7 cellular contexts compared by ENCODE assay signal in the genomic region with DNA sequence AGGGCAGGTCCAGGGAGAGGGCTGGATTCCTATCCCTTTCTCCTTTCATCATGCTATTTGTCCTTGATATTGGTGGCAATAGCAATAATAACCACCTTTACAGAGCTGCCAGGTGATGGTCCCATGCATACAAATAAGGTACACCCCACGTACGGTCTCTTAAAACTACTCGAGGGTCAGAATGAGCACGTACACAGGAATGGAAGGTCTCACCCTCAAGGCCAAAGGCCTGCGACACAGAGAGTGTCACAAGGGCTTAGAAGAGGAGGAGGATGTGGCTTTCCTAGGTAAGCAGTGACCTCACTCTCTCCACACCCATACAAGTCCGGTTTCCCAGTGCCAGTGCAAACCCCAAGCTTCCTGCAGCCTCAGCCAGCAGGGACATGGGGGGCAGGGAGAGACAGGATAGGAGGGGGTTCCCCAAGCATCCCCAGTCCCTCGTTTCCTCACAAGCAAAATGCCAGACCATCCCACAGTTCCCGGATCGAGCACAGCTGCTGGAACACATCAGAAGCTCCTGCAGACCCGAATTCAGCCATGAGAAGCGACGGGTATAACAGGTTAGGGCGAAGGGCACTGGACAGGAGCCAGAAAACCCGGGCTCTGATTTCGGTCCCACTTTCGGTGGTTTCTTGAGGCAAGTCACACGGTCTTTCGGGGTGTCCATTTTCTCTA. TPM values are rescaled to one million over a fixed set of nuclear protein-coding genes. Genes with fewer than 3 reads are reported as not detected.
DNase-seq lines count a peak whose midpoint lies in the region; ATAC-seq and TF ChIP-seq lines count a peak whose summit lies in the region.

No MANE protein-coding gene starts in this region.

- ATAC-seq in HG02852 (IDR thresholded peaks at IDR 0.05; ENCODE audit: unreplicated experiment), result no peak

- H3K27ac ChIP-seq in HUES48 (ENCODE audit: low read depth, low read length) (peak overlapping the region; percentile 55), endodermal cell (ENCODE audit: low read depth, low read length) (no peak overlapping the region), rectal smooth muscle tissue (ENCODE audit: low read depth, low read length) (no peak overlapping the region)

- peak overlapping the region; percentile 96 for H3K27ac Mint-ChIP-seq in endodermal cell

- no peaks in the 10 kb centered on the region for H3K27me3 Mint-ChIP-seq in endodermal cell (ENCODE audit: insufficient read depth)

- H3K27me3 ChIP-seq in HUES48 (ENCODE audit: control insufficient read depth, insufficient read depth, low read length) (no peaks in the 10 kb centered on the region), endodermal cell (ENCODE audit: control insufficient read depth, insufficient read depth, low read length, poor library complexity, severe bottlenecking) (no peaks in the 10 kb centered on the region), rectal smooth muscle tissue (ENCODE audit: control insufficient read depth, insufficient read depth, low read length) (no peaks in the 10 kb centered on the region)

- H3K9ac ChIP-seq in HUES48 (ENCODE audit: low read depth, low read length) (no peak overlapping the region), endodermal cell (ENCODE audit: extremely low read depth, low read length, poor library complexity, severe bottlenecking) (peak overlapping the region; percentile 39), rectal smooth muscle tissue (ENCODE audit: low read length) (no peak overlapping the region)

- H3K4me1 Mint-ChIP-seq in endodermal cell, result peaks cover 43% of the 10 kb centered on the region

- H3K4me3 Mint-ChIP-seq in endodermal cell, result peak overlapping the region; percentile 25

- no peaks in the 10 kb centered on the region for H3K9me3 Mint-ChIP-seq in endodermal cell

- no peaks in the 10 kb centered on the region for H3K36me3 Mint-ChIP-seq in endodermal cell (ENCODE audit: low read depth)

- DNase-seq in SW480 (ENCODE audit: low spot score) (peak; percentile 93), endodermal cell (no peak), NCI-H1105 treated with DMSO at 0.1 percent for 48 hours (lab: John Stamatoyannopoulos, UW) (no peak)
- DNase-seq in stimulated activated CD4-positive, alpha-beta T cell treated with anti-CD3 and anti-CD28 coated beads, Interleukin-12 subunit alpha, Interleukin-12 subunit beta, amount 100 ng/mL, for 4 hours, result no peak

- 84 to 86% methylated on average over 13 to 18 of the region's 18 CpGs for WGBS in endodermal cell (ENCODE audit: insufficient coverage in 1 of 2, insufficient read length in 1 of 2), 2 experiments

- H3K4me1 ChIP-seq in HUES48 (ENCODE audit: control insufficient read depth, insufficient read depth, low read length) (no peaks in the 10 kb centered on the region), endodermal cell (ENCODE audit: control insufficient read depth, insufficient read depth, low read length) (peaks cover 28% of the 10 kb centered on the region), rectal smooth muscle tissue (ENCODE audit: control insufficient read depth, insufficient read depth, low read length) (no peaks in the 10 kb centered on the region)

- no peak for TF ChIP-seq CTCF in endodermal cell (conservative IDR thresholded peaks at IDR 0.05)

- H3K36me3 ChIP-seq in HUES48 (ENCODE audit: control insufficient read depth, insufficient read depth, low read length) (no peaks in the 10 kb centered on the region), endodermal cell (ENCODE audit: control insufficient read depth, insufficient read depth, low read length) (no peaks in the 10 kb centered on the region), rectal smooth muscle tissue (ENCODE audit: control insufficient read depth, insufficient read depth, low read length) (no peaks in the 10 kb centered on the region)

- H3K9me3 ChIP-seq in HUES48 (ENCODE audit: control insufficient read depth, insufficient read depth, low read length) (no peaks in the 10 kb centered on the region), endodermal cell (ENCODE audit: control insufficient read depth, low read length) (no peaks in the 10 kb centered on the region)

- H3K4me3 ChIP-seq in HUES48 (ENCODE audit: low read depth, low read length) (no peak overlapping the region), endodermal cell (ENCODE audit: low read length) (peak overlapping the region; percentile 58), rectal smooth muscle tissue (ENCODE audit: low read length) (peak overlapping the region; percentile 9)

RNA-seq across cellular contexts. Expression of a gene that starts 49.2 kb away (rescaled TPM):
- total RNA-seq in endodermal cell, result under 1 TPM; 0.35 to 0.38 TPM
- polyA plus RNA-seq in endodermal cell (2013, experiment 1 of 2), result 0.43 TPM
- polyA plus RNA-seq in endodermal cell (2013, experiment 2 of 2), result 0.25 TPM
